Comparison of ENCODE assay signal across 24 cellular contexts in genomic region chr1:210631399-210631798, GRCh38.
DNase-seq lines count a peak whose midpoint lies in the region; ATAC-seq, FAIRE-seq and TF ChIP-seq lines count a peak whose summit lies in the region.
"Had no signal": no experiment of that assay in that cellular context is flagged by ENCODE, and none has a peak within 500 bp of the region (broad histone marks: within the 10 kb centered on the region; RNA-seq: fewer than 3 reads in every experiment).

No MANE protein-coding gene starts in this region.

- H3K36me3 ChIP-seq in heart left ventricle (no peaks in the 10 kb centered on the region), right atrium auricular region (no peaks in the 10 kb centered on the region), thyroid gland (no peaks in the 10 kb centered on the region)
- H3K36me3 ChIP-seq: SJSA1 had no signal

- no peak for FAIRE-seq in frontal cortex (lab: Jason Lieb, UNC)
- FAIRE-seq: GM18507, H54 had no signal

- H3K27ac ChIP-seq in heart left ventricle, result peak overlapping the region in 8 of 12 donors; percentile 10 to 67 (median 46)
- H3K27ac ChIP-seq in right atrium auricular region, result peak overlapping the region; percentile 65 to 68
- H3K27ac ChIP-seq in thyroid gland, result peak overlapping the region in 2 of 3 donors; percentile 23 to 26
- H3K27ac ChIP-seq: HL-60, KMS-11, SJSA1 had no signal

- WGBS in heart left ventricle, 4 donors, result 39 to 58% (median 56%) methylated on average over 3 of the region's 3 CpGs
- WGBS in thyroid gland, 2 donors, result 84 to 91% methylated on average over 3 of the region's 3 CpGs

- intact Hi-C loops in heart left ventricle (cut with DNase I) (no loop called here), left cardiac atrium (cut with DNase I) (no loop called here), thyroid gland (cut with DNase I) (no loop called here)

- H3K4me1 ChIP-seq in heart left ventricle, result peaks cover 0 to 33% (median 6%) of the 10 kb centered on the region in 12 donors
- peaks cover 0 to 21% of the 10 kb centered on the region in 2 donors for H3K4me1 ChIP-seq in right atrium auricular region
- peaks cover 43% of the 10 kb centered on the region in 2 donors for H3K4me1 ChIP-seq in thyroid gland
- H3K4me1 ChIP-seq: SJSA1 had no signal

- ATAC-seq in heart left ventricle (peak in 2 of 4 donors; percentile 27 to 68), left cardiac atrium (no peak), GM18498 (IDR thresholded peaks at IDR 0.05; ENCODE audit: unreplicated experiment) (no peak)
- ATAC-seq: PC-3 had no signal

- H3K27me3 ChIP-seq in heart left ventricle, result no peaks in the 10 kb centered on the region
- no peaks in the 10 kb centered on the region for H3K27me3 ChIP-seq in right atrium auricular region
- no peaks in the 10 kb centered on the region for H3K27me3 ChIP-seq in thyroid gland
- H3K27me3 ChIP-seq: SJSA1 had no signal

- DNase-seq in heart left ventricle, result no peak
- DNase-seq in left cardiac atrium, result no peak
- DNase-seq in right atrium auricular region (ENCODE audit: low spot score), result no peak
- peak; percentile 45 for DNase-seq in myocyte (ENCODE audit: low read depth)
- DNase-seq in thyroid gland, result no peak
- DNase-seq in frontal cortex (ENCODE audit: low spot score in 2 of 2), result no peak
- no peak for DNase-seq in activated CD4-positive, alpha-beta T cell treated with anti-CD3 and anti-CD28 coated beads for 4 hours
- DNase-seq: CD4-positive, CD25-positive, alpha-beta regulatory T cell; NCI-H1092; NCI-H1417 treated with DMSO at 0.1 percent for 48 hours; NCI-H187; NCI-H2081 treated with DMSO at 0.1 percent for 48 hours; NCI-H2171; NCI-H345; NCI-H524; NCI-H748 treated with DMSO at 0.1 percent for 48 hours; NK-92 treated with Interleukin-12 subunit alpha and Interleukin-12 subunit beta, amount 100 ng/mL, for 24 hours; PC-3 had no signal

- TF ChIP-seq CTCF in heart left ventricle (IDR thresholded peaks at IDR 0.05), result no peak
- TF ChIP-seq CTCF in right atrium auricular region (IDR thresholded peaks at IDR 0.05), result no peak
- no peak for TF ChIP-seq CTCF in thyroid gland (IDR thresholded peaks at IDR 0.05)

- H3K4me3 ChIP-seq in heart left ventricle (no peak overlapping the region), right atrium auricular region (no peak overlapping the region), thyroid gland (replicated peaks in 1 of 3) (no peak overlapping the region)
- H3K4me3 ChIP-seq: SJSA1 had no signal

- no peak for TF ChIP-seq POLR2A in heart left ventricle (IDR thresholded peaks at IDR 0.05)
- no peak for TF ChIP-seq POLR2A in thyroid gland (IDR thresholded peaks at IDR 0.05)

- H3K9me3 ChIP-seq in heart left ventricle (no peaks in the 10 kb centered on the region), right atrium auricular region (no peaks in the 10 kb centered on the region), thyroid gland (no peaks in the 10 kb centered on the region)
- H3K9me3 ChIP-seq: SJSA1 had no signal
